Comparison of ENCODE assay signal across 28 cellular contexts in the genomic region with DNA sequence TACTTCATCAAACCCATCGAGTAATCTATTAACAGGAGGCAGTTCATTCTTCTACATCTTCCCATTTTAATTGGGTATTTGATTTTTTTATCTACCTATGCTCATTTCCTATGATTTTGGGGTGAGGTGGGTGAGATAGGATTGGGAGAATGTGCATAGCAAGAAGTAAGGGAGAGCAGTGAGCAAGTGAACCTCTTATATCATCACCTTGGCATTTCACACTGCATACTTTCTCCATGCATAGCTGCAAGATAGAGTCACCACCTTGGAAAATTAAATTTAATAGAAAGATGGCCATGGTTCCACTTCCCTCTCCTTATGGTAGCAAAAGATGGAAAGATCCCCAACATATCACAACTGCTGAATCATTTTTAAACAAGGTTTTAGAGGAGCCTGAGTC.
"Had no signal": no experiment of that assay in that cellular context is flagged by ENCODE, and none has a peak within 500 bp of the region (broad histone marks: within the 10 kb centered on the region; RNA-seq: fewer than 3 reads in every experiment).

No MANE protein-coding gene starts in this region.

- DNase-seq: activated B cell treated with CpG ODN at 0.5 μM for 24 hours; activated CD4-positive, alpha-beta T cell treated with anti-CD3 and anti-CD28 coated beads for 48 hours; activated CD4-positive, alpha-beta T cell treated with anti-CD3 and anti-CD28 coated beads, Interleukin-2, amount 50 U/mL, for 1 hour; activated CD4-positive, alpha-beta T cell treated with anti-CD3 and anti-CD28 coated beads, Interleukin-2, amount 50 U/mL, for 48 hours; activated CD8-positive, alpha-beta memory T cell treated with anti-CD3 and anti-CD28 coated beads for 24 hours; activated CD8-positive, alpha-beta T cell treated with anti-CD3 and anti-CD28 coated beads for 36 hours; activated effector memory CD4-positive, alpha-beta T cell treated with Interleukin-2 at 50 U/mL for 16 hours; activated gamma-delta T cell treated with Interleukin-2 at 50 U/mL for 16 hours; activated naive CD4-positive, alpha-beta T cell treated with anti-CD3 and anti-CD28 coated beads, Interleukin-2, amount 50 U/mL, for 16 hours; activated naive CD4-positive, alpha-beta T cell treated with Interleukin-2 at 50 U/mL for 16 hours; activated T-cell treated with anti-CD3 and anti-CD28 coated beads, Interleukin-2, amount 50 U/mL, for 4 hours; amniotic stem cell; anterior cingulate cortex; cortex of kidney; dermis blood vessel endothelial cell; effector CD4-positive, alpha-beta T cell; effector memory CD8-positive, alpha-beta T cell; esophagus squamous epithelium; foreskin melanocyte; heart right ventricle; T-helper 9 cell; WERI-Rb-1 had no signal

- H3K9me3 ChIP-seq: esophagus squamous epithelium had no signal

- H3K36me3 ChIP-seq: breast epithelium, esophagus squamous epithelium, gastroesophageal sphincter, heart right ventricle, WERI-Rb-1 had no signal

- H3K27ac ChIP-seq: breast epithelium, epithelial cell of prostate, esophagus squamous epithelium, gastroesophageal sphincter, heart right ventricle, hepatocyte, WERI-Rb-1 had no signal

- H3K4me1 ChIP-seq: breast epithelium, esophagus squamous epithelium, gastroesophageal sphincter, heart right ventricle had no signal

- ATAC-seq: activated CD4-positive, CD25-positive, alpha-beta regulatory T cell treated with anti-CD3 and anti-CD28 coated beads, Interleukin-2, amount 50 U/mL, for 24 hours; activated CD8-positive, alpha-beta T cell treated with anti-CD3 and anti-CD28 coated beads for 36 hours; activated T-cell treated with anti-CD3 and anti-CD28 coated beads, Interleukin-2, amount 50 U/mL, for 4 hours; activated T-helper 17 cell treated with anti-CD3 and anti-CD28 coated beads, Interleukin-2, amount 50 U/mL, for 72 hours; effector memory CD8-positive, alpha-beta T cell; gastroesophageal sphincter; heart right ventricle had no signal

- H3K4me3 ChIP-seq: breast epithelium, esophagus squamous epithelium, gastroesophageal sphincter, heart right ventricle, hepatocyte had no signal

- H3K27me3 ChIP-seq: breast epithelium, esophagus squamous epithelium, gastroesophageal sphincter, hepatocyte had no signal
